10 cellular contexts compared by ENCODE assay signal in the genomic region with DNA sequence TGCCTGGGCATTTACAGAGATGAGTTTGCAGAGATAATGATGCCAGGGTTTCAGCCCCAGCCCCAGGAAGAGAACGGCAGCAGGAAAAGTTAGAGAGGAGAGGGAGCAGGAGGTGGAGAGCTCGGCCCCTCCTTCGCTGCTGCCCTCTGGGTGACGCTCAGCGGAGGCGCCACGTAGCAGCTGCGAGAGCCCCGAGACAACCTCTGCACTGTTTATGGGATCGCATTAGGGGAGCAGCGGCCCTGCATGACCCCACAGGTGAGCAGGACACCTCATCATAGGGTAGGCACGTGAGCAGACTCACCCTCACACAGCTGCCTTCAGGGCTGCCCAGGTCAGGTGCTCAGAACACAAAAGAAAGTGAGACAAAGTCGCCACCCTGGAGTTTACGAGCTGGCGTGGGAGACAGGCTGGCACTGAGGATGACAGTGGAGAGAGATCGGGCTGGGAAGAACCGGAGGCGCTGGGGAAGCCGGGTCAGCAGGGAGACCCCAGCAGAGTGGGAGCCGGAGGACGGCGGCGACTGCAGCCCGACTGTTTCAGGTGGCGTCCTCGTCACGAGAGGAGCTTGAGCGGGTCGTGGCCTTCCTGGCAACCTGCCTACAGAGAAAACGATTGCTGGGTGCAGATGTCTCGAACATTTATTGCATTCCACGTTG.
DNase-seq lines count a peak whose midpoint lies in the region; ATAC-seq and TF ChIP-seq lines count a peak whose summit lies in the region.
"Had no signal": no experiment of that assay in that cellular context is flagged by ENCODE, and none has a peak within 500 bp of the region (broad histone marks: within the 10 kb centered on the region; RNA-seq: fewer than 3 reads in every experiment).

No MANE protein-coding gene starts in this region.

- peak overlapping the region; percentile 10 for H3K4me3 ChIP-seq in A673 (ENCODE audit: low read depth, low read length, poor library complexity, severe bottlenecking)
- H3K4me3 ChIP-seq in duodenal mucosa (ENCODE audit: low read depth in 1 of 2, low read length in 2 of 2) = peak overlapping the region; percentile 44 to 72
- no peak overlapping the region for H3K4me3 ChIP-seq in neural progenitor cell
- H3K4me3 ChIP-seq in WERI-Rb-1 (ENCODE audit: low read depth, low read length) = no peak overlapping the region

- H3K27ac Mint-ChIP-seq in neural progenitor cell = peak overlapping the region; percentile 16
- no peak overlapping the region for H3K27ac Mint-ChIP-seq in activated CD4-positive, alpha-beta T cell treated with anti-CD3 and anti-CD28 coated beads, Interleukin-2, amount 10 ng/mL, durations not matched to agents 7 days and 5 days

- H3K4me3 Mint-ChIP-seq in neural progenitor cell = no peak overlapping the region
- no peak overlapping the region for H3K4me3 Mint-ChIP-seq in activated CD4-positive, alpha-beta T cell treated with anti-CD3 and anti-CD28 coated beads, Interleukin-2, amount 10 ng/mL, durations not matched to agents 7 days and 5 days
- H3K4me3 Mint-ChIP-seq: central memory CD8-positive, alpha-beta T cell had no signal

- DNase-seq in A673 (ENCODE audit: low spot score) (no peak), HT-29 (ENCODE audit: low spot score) (peak; percentile 92), neural progenitor cell (ENCODE audit: low spot score) (no peak), NCI-H128 (lab: John Stamatoyannopoulos, UW; ENCODE audit: unreplicated experiment) (no peak), WERI-Rb-1 (no peak)
- DNase-seq in activated CD4-positive, alpha-beta T cell treated with anti-CD3 and anti-CD28 coated beads, Interleukin-2, amount 10 ng/mL, durations not matched to agents 7 days and 5 days = no peak
- DNase-seq: activated CD4-positive, alpha-beta T cell treated with anti-CD3 and anti-CD28 coated beads for 48 hours had no signal

- H3K79me2 ChIP-seq in neural progenitor cell (ENCODE audit: low read depth) = no peaks in the 10 kb centered on the region

- no peak for TF ChIP-seq CTCF in A673 (conservative IDR thresholded peaks at IDR 0.05; ENCODE audit: low read depth, low read length)
- TF ChIP-seq CTCF in neural progenitor cell (IDR thresholded peaks at IDR 0.05) = no peak
- no peak for TF ChIP-seq CTCF in WERI-Rb-1 (IDR thresholded peaks at IDR 0.05; ENCODE audit: low read depth, low read length)

- peaks cover 12% of the 10 kb centered on the region for H3K27me3 Mint-ChIP-seq in neural progenitor cell (ENCODE audit: insufficient read depth, low read depth)
- H3K27me3 Mint-ChIP-seq in activated CD4-positive, alpha-beta T cell treated with anti-CD3 and anti-CD28 coated beads, Interleukin-2, amount 10 ng/mL, durations not matched to agents 7 days and 5 days = no peaks in the 10 kb centered on the region

- CTCF ChIA-PET in A673 (lab: Charles Lee) = no interaction called here
- CTCF ChIA-PET in activated CD4-positive, alpha-beta T cell treated with anti-CD3 and anti-CD28 coated beads, Interleukin-2, amount 10 ng/mL, durations not matched to agents 7 days and 5 days (lab: Charles Lee) = interaction anchor here (0.9 to 2.6 kb wide), 3 partner anchors 8 to 87 kb away, joined by 3 to 11 read pairs (median 5); no protein-coding TSS in a partner anchor

- H3K4me1 ChIP-seq in A673 (ENCODE audit: insufficient read depth, low read length, poor library complexity, severe bottlenecking) = no peaks in the 10 kb centered on the region
- H3K4me1 ChIP-seq in duodenal mucosa (ENCODE audit: control insufficient read depth in 1 of 2, insufficient read depth in 2 of 2, low read length in 2 of 2) = peaks cover 0 to 4% of the 10 kb centered on the region in 2 donors
- H3K4me1 ChIP-seq in neural progenitor cell = no peaks in the 10 kb centered on the region

- no TSS peak for BruUV-seq in A673 (replicated peaks; lab: Mats Ljungman, UMichigan)

- no peak overlapping the region for H3K4me2 ChIP-seq in neural progenitor cell

- H3K36me3 ChIP-seq in A673 (ENCODE audit: insufficient read depth, low read length, poor library complexity, severe bottlenecking) = no peaks in the 10 kb centered on the region
- H3K36me3 ChIP-seq in duodenal mucosa (ENCODE audit: control insufficient read depth in 1 of 2, insufficient read depth in 2 of 2, low read length in 2 of 2) = no peaks in the 10 kb centered on the region
- no peaks in the 10 kb centered on the region for H3K36me3 ChIP-seq in neural progenitor cell
- H3K36me3 ChIP-seq in WERI-Rb-1 = no peaks in the 10 kb centered on the region

- H3K27ac ChIP-seq in A673 (ENCODE audit: low read depth, low read length, poor library complexity, severe bottlenecking) (no peak overlapping the region), duodenal mucosa (ENCODE audit: low read depth, low read length) (no peak overlapping the region), neural progenitor cell (no peak overlapping the region), WERI-Rb-1 (no peak overlapping the region)

- H2AFZ ChIP-seq in neural progenitor cell (replicated peaks) = no peak overlapping the region

- no peaks in the 10 kb centered on the region for H3F3A ChIP-seq in neural progenitor cell (ENCODE audit: low read depth)

- H3K9ac ChIP-seq in duodenal mucosa (ENCODE audit: low read depth in 1 of 2, low read length in 2 of 2) (peak overlapping the region; percentile 20 to 52), neural progenitor cell (no peak overlapping the region)

- H3K27me3 ChIP-seq in A673 (replicated peaks; ENCODE audit: insufficient read depth, low read depth, low read length, poor library complexity) = no peaks in the 10 kb centered on the region
- H3K27me3 ChIP-seq in duodenal mucosa (ENCODE audit: control insufficient read depth in 1 of 2, insufficient read depth in 2 of 2, low read length in 2 of 2) = no peaks in the 10 kb centered on the region
- no peaks in the 10 kb centered on the region for H3K27me3 ChIP-seq in neural progenitor cell
- H3K27me3 ChIP-seq in WERI-Rb-1 (ENCODE audit: insufficient read depth, low read depth, severe bottlenecking) = no peaks in the 10 kb centered on the region

- H3K9me3 ChIP-seq in A673 (ENCODE audit: low read depth, low read length, poor library complexity, severe bottlenecking) = no peaks in the 10 kb centered on the region
- H3K9me3 ChIP-seq in duodenal mucosa (ENCODE audit: control insufficient read depth in 1 of 2, low read length in 2 of 2) = no peaks in the 10 kb centered on the region
- H3K9me3 ChIP-seq in neural progenitor cell (ENCODE audit: low read depth) = no peaks in the 10 kb centered on the region
- H3K9me3 ChIP-seq in WERI-Rb-1 (ENCODE audit: severe bottlenecking) = no peaks in the 10 kb centered on the region

- H4K20me1 ChIP-seq in neural progenitor cell (ENCODE audit: low read depth) = no peaks in the 10 kb centered on the region

- peaks cover 2% of the 10 kb centered on the region for H3K9me3 Mint-ChIP-seq in neural progenitor cell
- no peaks in the 10 kb centered on the region for H3K9me3 Mint-ChIP-seq in activated CD4-positive, alpha-beta T cell treated with anti-CD3 and anti-CD28 coated beads, Interleukin-2, amount 10 ng/mL, durations not matched to agents 7 days and 5 days
- H3K9me3 Mint-ChIP-seq: central memory CD8-positive, alpha-beta T cell had no signal

- POLR2A ChIA-PET in A673 (lab: Charles Lee; ENCODE audit: low non-redundant PET) = no interaction called here
- POLR2A ChIA-PET in activated CD4-positive, alpha-beta T cell treated with anti-CD3 and anti-CD28 coated beads, Interleukin-2, amount 10 ng/mL, durations not matched to agents 7 days and 5 days (lab: Charles Lee) = no interaction called here

- ATAC-seq in GM19035 (IDR thresholded peaks at IDR 0.05; ENCODE audit: unreplicated experiment) = no peak

- intact Hi-C loops in A673 (cut with micrococcal nuclease; ENCODE audit: unreplicated experiment) = no loop called here

- H3K36me3 Mint-ChIP-seq in neural progenitor cell = no peaks in the 10 kb centered on the region
- no peaks in the 10 kb centered on the region for H3K36me3 Mint-ChIP-seq in activated CD4-positive, alpha-beta T cell treated with anti-CD3 and anti-CD28 coated beads, Interleukin-2, amount 10 ng/mL, durations not matched to agents 7 days and 5 days (ENCODE audit: low read depth)

- H3K4me1 Mint-ChIP-seq in neural progenitor cell = peaks cover 6% of the 10 kb centered on the region
- peaks cover 2% of the 10 kb centered on the region for H3K4me1 Mint-ChIP-seq in activated CD4-positive, alpha-beta T cell treated with anti-CD3 and anti-CD28 coated beads, Interleukin-2, amount 10 ng/mL, durations not matched to agents 7 days and 5 days
- H3K4me1 Mint-ChIP-seq: central memory CD8-positive, alpha-beta T cell had no signal

Comparison
In these comparisons a context has a peak if more than half of its experiments do, and no peak if none do; other contexts are left out.
1. H3K4me3 ChIP-seq: peak in A673 (single experiment) and duodenal mucosa (2 of 2); none in neural progenitor cell (single experiment) and WERI-Rb-1 (single experiment).